In the genomic region with DNA sequence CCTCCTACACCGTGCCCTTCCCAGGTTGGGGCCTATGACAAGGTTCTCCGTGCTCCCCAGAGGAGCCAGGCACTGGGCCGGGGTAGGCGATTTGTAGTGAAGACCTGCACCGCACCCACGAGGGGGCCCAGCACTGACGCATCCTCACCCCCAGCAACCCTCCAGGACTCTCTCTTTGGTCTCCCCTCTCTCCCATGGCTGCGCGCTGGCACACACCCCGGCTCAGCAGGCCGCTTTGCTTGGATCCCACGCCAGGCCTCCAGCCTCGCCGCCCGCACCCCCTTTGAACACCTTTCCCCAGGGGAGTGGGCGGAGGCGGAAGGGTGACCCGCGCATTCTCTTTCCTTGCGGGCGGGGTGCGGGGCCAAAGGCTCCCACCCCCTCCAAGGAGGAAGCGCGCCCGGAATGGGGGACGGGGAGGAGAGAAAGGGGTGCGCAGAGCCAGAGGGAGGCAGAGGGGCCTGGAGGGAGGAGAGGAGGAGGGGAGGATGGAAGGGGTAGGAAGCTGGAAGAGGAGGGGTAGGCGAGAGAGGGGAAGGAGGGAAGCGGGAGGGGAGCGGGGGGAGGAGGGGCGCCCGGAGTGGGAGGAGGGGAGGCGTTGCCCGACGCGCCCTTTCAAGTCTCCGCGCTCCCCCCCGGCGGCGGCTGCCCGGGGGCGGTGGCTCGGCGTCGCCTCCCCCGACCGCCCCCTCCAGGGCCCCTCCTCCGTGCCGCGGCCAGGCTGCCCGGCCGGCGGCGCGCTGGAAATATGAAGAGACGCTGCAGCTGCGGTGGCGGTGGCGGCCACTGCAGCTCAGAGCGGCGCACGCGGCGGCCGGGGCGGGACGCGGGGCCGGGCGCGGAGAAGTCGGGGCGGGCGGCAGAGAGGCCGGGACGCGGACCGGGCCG, we compare ENCODE assay signal across 8 cellular contexts. TPM values are rescaled to one million over a fixed set of nuclear protein-coding genes. Genes with fewer than 3 reads are reported as not detected.
DNase-seq lines count a peak whose midpoint lies in the region; ATAC-seq and TF ChIP-seq lines count a peak whose summit lies in the region.

A gene (plus strand): TSS at position 751 of the 888 bp plus-strand sequence. CDS start 347 bp downstream, outside the sequence.

- BruUV-seq in IMR-90 (replicated peaks; lab: Mats Ljungman, UMichigan), result no TSS peak

- in situ Hi-C loops in IMR-90 (cut with MboI; ENCODE audit: low sequenced_read_pairs), result no loop called here

- TF ChIP-seq RAD21 in IMR-90 (IDR thresholded peaks at IDR 0.05; ENCODE audit: low read length), result no peak

- H2BK5ac ChIP-seq in IMR-90 (ENCODE audit: low read depth, low read length, poor library complexity, severe bottlenecking), result no peak within 1 kb of the TSS

- no peak within 1 kb of the TSS for H3K56ac ChIP-seq in IMR-90 (ENCODE audit: extremely low read depth, insufficient read depth, low read length)

- peak within 1 kb of the TSS; percentile 68 for H3K4me2 ChIP-seq in IMR-90 (ENCODE audit: low read depth, low read length)

- H3K4ac ChIP-seq in IMR-90 (ENCODE audit: low read depth, low read length), result peak within 1 kb of the TSS; percentile 42; the same call in 1 of the 2 replicates

- H4K91ac ChIP-seq in IMR-90 (ENCODE audit: insufficient read depth, low read depth, low read length), result no peak within 1 kb of the TSS

- CTCF ChIA-PET in IMR-90 (lab: Yijun Ruan, JAX), result interaction anchor here (0.6 kb wide), 1 partner anchor 581 kb away, joined by 3 read pairs; no protein-coding TSS in a partner anchor

- no peak within 1 kb of the TSS for H2BK120ac ChIP-seq in IMR-90 (ENCODE audit: low read depth, low read length)

- no peak within 1 kb of the TSS for H3K27ac ChIP-seq in IMR-90 (ENCODE audit: insufficient read depth, low read length)

- POLR2A ChIA-PET in IMR-90 (lab: Charles Lee; ENCODE audit: unreplicated experiment), result no interaction called here

- H4K8ac ChIP-seq in IMR-90 (ENCODE audit: low read depth in 2 of 2, low read length in 2 of 2), result no peak within 1 kb of the TSS

- intact Hi-C loops in IMR-90 (cut with micrococcal nuclease), result loop anchor here (10.0 kb wide), 1 partner anchor 479 kb away; no protein-coding TSS in a partner anchor

- no peak within 1 kb of the TSS for H2AK9ac ChIP-seq in IMR-90 (replicated peaks; ENCODE audit: low read depth, low read length, poor library complexity)

- WGBS in IMR-90 (ENCODE audit: extremely low coverage in 2 of 2, insufficient read length in 1 of 2), 2 experiments, result 0% methylated on average over 9 of the region's 80 CpGs; no CpG with 5 or more reads in 1 of the 2 experiments

- H3K79me1 ChIP-seq in IMR-90 (ENCODE audit: low read depth in 1 of 2, low read length in 2 of 2), result peaks cover 0 to 6% of the 10 kb centered on the region in 2 experiments; a peak in 1 of 4 replicates

- DNase-seq in Ammon's horn (ENCODE audit: low spot score) (peak; percentile 89), IMR-90 (no peak), anterior cingulate cortex (lab: John Stamatoyannopoulos, UW) (peak in 54 of 58 donors; percentile 30 to 88 (median 72)), retinal pigment epithelial cell (ENCODE audit: low read depth) (no peak), BE2C (no peak)
- no peak for DNase-seq in activated effector memory CD4-positive, alpha-beta T cell treated with Interleukin-2 at 50 U/mL for 16 hours

- H2BK15ac ChIP-seq in IMR-90 (ENCODE audit: low read depth, low read length), result no peak within 1 kb of the TSS

- no peaks in the 10 kb centered on the region for H3K9me3 ChIP-seq in IMR-90 (ENCODE audit: control insufficient read depth, insufficient read depth, low read length)
- H3K9me3 ChIP-seq in BE2C, result no peaks in the 10 kb centered on the region

- 0 out of 2 replicates have a peak within 1 kb of the TSS, but pooled peaks have one; percentile 5 for H3K14ac ChIP-seq in IMR-90 (replicated peaks; ENCODE audit: low read depth, low read length)

- no peak within 1 kb of the TSS for H2AK5ac ChIP-seq in IMR-90 (ENCODE audit: low read depth, low read length)

- peak within 1 kb of the TSS; percentile 73; the same call in 1 of the 2 replicates for H3K23ac ChIP-seq in IMR-90 (ENCODE audit: low read depth, low read length)

- no peaks in the 10 kb centered on the region for H4K20me1 ChIP-seq in IMR-90 (ENCODE audit: insufficient read depth, low read length)

- peaks cover 41% of the 10 kb centered on the region for H3K27me3 ChIP-seq in IMR-90 (ENCODE audit: control insufficient read depth, insufficient read depth, low read length)
- peaks cover 14% of the 10 kb centered on the region for H3K27me3 ChIP-seq in BE2C

- no peak within 1 kb of the TSS; the same call in 1 of the 2 replicates for H3K9ac ChIP-seq in IMR-90 (ENCODE audit: low read depth, low read length)

- H3K18ac ChIP-seq in IMR-90 (ENCODE audit: low read depth, low read length), result no peak within 1 kb of the TSS

- H2AFZ ChIP-seq in IMR-90 (replicated peaks; ENCODE audit: low read length, poor library complexity), result peak within 1 kb of the TSS; percentile 80

- H3K36me3 ChIP-seq in IMR-90 (ENCODE audit: control insufficient read depth, insufficient read depth, low read length) (no peaks in the 10 kb centered on the region), BE2C (no peaks in the 10 kb centered on the region)

- H2BK20ac ChIP-seq in IMR-90 (ENCODE audit: low read depth, low read length), result no peak within 1 kb of the TSS

- dilution Hi-C loops in IMR-90 (cut with HindIII; ENCODE audit: low sequenced_read_pairs, unreplicated experiment), result no loop called here

- no peak for TF ChIP-seq POLR2A in IMR-90 (IDR thresholded peaks at IDR 0.05; ENCODE audit: low read depth, low read length)

- peak within 1 kb of the TSS; percentile 48 for H3K4me3 ChIP-seq in IMR-90 (ENCODE audit: insufficient read depth, low read depth, low read length)
- peak within 1 kb of the TSS; percentile 40 for H3K4me3 ChIP-seq in iPS-11a (ENCODE audit: low read depth, low read length)
- H3K4me3 ChIP-seq in retinal pigment epithelial cell (ENCODE audit: low read length), result peak within 1 kb of the TSS; percentile 26
- no peak within 1 kb of the TSS for H3K4me3 ChIP-seq in BE2C (ENCODE audit: low read depth, low read length)

- H4K5ac ChIP-seq in IMR-90 (ENCODE audit: low read depth, low read length), result no peak within 1 kb of the TSS

- H3K4me1 ChIP-seq in IMR-90 (ENCODE audit: control insufficient read depth, insufficient read depth, low read length) (no peaks in the 10 kb centered on the region; the same call in 1 of the 2 replicates), BE2C (no peaks in the 10 kb centered on the region)

- TF ChIP-seq CTCF in IMR-90 (conservative IDR thresholded peaks at IDR 0.05; ENCODE audit: low read depth, low read length) (no peak), retinal pigment epithelial cell (conservative IDR thresholded peaks at IDR 0.05; ENCODE audit: low read depth, low read length) (no peak), BE2C (IDR thresholded peaks at IDR 0.05; ENCODE audit: low read depth, low read length) (no peak)

- peak; percentile 79 for ATAC-seq in IMR-90 (ENCODE audit: low read depth)
- no peak for ATAC-seq in HG03571 (IDR thresholded peaks at IDR 0.05; ENCODE audit: unreplicated experiment)

- H3K9me1 ChIP-seq in IMR-90 (ENCODE audit: insufficient read depth, low read length), result 0 out of 2 replicates have a peak, but pooled peaks cover 4% of the 10 kb centered on the region

TF ChIP-seq in IMR-90, 13 proteins besides CTCF, POLR2A, EP300 and RAD21:
- no peak for TF ChIP-seq FOS (IDR thresholded peaks at IDR 0.05; ENCODE audit: low read depth, low read length)
- TF ChIP-seq, protein P1, sequence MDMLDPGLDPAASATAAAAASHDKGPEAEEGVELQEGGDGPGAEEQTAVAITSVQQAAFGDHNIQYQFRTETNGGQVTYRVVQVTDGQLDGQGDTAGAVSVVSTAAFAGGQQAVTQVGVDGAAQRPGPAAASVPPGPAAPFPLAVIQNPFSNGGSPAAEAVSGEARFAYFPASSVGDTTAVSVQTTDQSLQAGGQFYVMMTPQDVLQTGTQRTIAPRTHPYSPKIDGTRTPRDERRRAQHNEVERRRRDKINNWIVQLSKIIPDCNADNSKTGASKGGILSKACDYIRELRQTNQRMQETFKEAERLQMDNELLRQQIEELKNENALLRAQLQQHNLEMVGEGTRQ (IDR thresholded peaks at IDR 0.05; ENCODE audit: low read depth, low read length), result no peak
TF ChIP-seq in IMR-90: peak in this region for 0.

RNA-seq across cellular contexts. Expression of the gene that starts here (rescaled TPM):
- total RNA-seq in IMR-90 (2012; rRNA removed), result 0.83 and 1.1 TPM in 2 replicates
- polyA plus RNA-seq in IMR-90 (2012; rRNA removed), result 1.9 and 2.2 TPM in 2 replicates
- polyA plus RNA-seq in IMR-90 (2012; cell fraction: cytosol; rRNA removed), result 1.2 and 3.0 TPM in 2 replicates
- 1.3 and 2.1 TPM in 2 replicates for polyA plus RNA-seq in IMR-90 (2012; cell fraction: nucleus; rRNA removed; ENCODE audit: low replicate concordance)
- not detected for polyA plus RNA-seq in BE2C (2012; ENCODE audit: insufficient read depth, insufficient read length, low read depth)

Comparison
In these comparisons a context has a peak if more than half of its experiments do, and no peak if none do; other contexts are left out.
1. DNase-seq: peak in Ammon's horn (single experiment) and anterior cingulate cortex (54 of 58); none in IMR-90 (single experiment), retinal pigment epithelial cell (single experiment), BE2C (single experiment) and activated effector memory CD4-positive, alpha-beta T cell treated with Interleukin-2 at 50 U/mL for 16 hours (single experiment).